Comparison of ENCODE assay signal across 8 cellular contexts in the genomic region with DNA sequence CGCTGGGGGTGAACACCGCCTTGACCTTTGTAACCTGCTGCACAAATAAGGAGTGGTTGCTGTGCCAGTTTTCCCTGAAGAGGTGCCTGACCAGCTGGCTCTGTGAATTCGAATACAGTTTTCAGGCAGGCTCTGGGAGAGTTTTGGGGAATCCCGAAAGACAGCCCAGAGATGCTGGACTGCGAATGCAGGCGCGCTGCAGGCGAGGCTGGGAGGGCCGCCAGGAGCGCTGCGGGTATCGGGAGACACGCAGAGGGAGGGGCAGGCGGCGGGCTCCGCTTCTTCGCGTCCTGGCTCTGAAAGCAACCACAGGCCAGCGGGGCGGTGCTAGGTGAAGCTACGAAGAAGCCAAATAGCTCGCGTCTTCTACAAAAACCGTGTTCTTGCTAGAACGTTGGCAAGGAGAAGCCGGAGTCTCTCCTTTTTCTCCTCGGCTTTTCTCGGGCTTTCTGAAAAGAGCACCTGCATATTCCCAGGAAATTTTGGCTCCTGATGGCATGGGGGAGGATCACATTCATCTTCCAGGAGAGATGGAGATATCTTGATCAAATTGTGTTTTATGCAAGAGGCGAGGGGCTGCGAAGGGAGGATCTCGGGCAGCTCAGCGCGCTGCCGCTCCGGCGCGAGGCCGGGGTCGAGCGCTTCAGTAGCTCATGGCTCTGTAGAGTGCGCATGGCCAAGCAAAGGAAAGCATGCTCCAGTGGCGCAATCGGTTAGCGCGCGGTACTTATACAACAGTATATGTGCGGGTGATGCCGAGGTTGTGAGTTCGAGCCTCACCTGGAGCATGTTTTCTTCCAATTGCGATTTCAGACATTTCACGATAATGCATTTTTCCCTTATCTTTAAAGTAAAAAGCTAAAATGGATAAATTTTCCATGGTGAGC.
DNase-seq lines count a peak whose midpoint lies in the region; ATAC-seq lines count a peak whose summit lies in the region.

No MANE protein-coding gene starts in this region.

- peak overlapping the region; percentile 80 for H3K27ac Mint-ChIP-seq in activated CD4-positive, alpha-beta T cell treated with anti-CD3 and anti-CD28 coated beads for 36 hours
- peak overlapping the region; percentile 92 for H3K27ac Mint-ChIP-seq in activated naive CD4-positive, alpha-beta T cell treated with anti-CD3 and anti-CD28 coated beads, Interleukin-2, amount 50 U/mL, for 24 hours

- H3K4me1 Mint-ChIP-seq in activated CD4-positive, alpha-beta T cell treated with anti-CD3 and anti-CD28 coated beads for 36 hours, result peaks cover 7% of the 10 kb centered on the region
- peaks cover 11% of the 10 kb centered on the region for H3K4me1 Mint-ChIP-seq in activated naive CD4-positive, alpha-beta T cell treated with anti-CD3 and anti-CD28 coated beads, Interleukin-2, amount 50 U/mL, for 24 hours

- ATAC-seq in activated CD4-positive, alpha-beta T cell treated with anti-CD3 and anti-CD28 coated beads for 36 hours, result peak; percentile 91
- no peak for ATAC-seq in HG02970 (IDR thresholded peaks at IDR 0.05; ENCODE audit: low FRiP score, unreplicated experiment)
- no peak for ATAC-seq in GM21367 (IDR thresholded peaks at IDR 0.05; ENCODE audit: unreplicated experiment)

- POLR2A ChIA-PET in activated CD4-positive, alpha-beta T cell treated with anti-CD3 and anti-CD28 coated beads for 36 hours (lab: Charles Lee), result interaction anchor here (0.6 kb wide), 1 partner anchor 141 kb away, joined by 3 read pairs; no protein-coding TSS in a partner anchor

- H3K4me3 ChIP-seq in iPS-11a (ENCODE audit: low read depth, low read length), result peak overlapping the region; percentile 82

- peak; percentile 83 for DNase-seq in activated CD4-positive, alpha-beta T cell treated with anti-CD3 and anti-CD28 coated beads for 36 hours
- DNase-seq in activated CD4-positive, alpha-beta T cell treated with anti-CD3 and anti-CD28 coated beads for 1 hour, result no peak
- DNase-seq in NCI-H2171 treated with DMSO at 0.1 percent for 48 hours (lab: John Stamatoyannopoulos, UW), result peak; percentile 69
- DNase-seq in stimulated activated CD4-positive, alpha-beta T cell treated with anti-CD3 and anti-CD28 coated beads, Interleukin-2, amount 100 ng/mL, for 48 hours, result peak; percentile 63 to 68

- peaks cover 2% of the 10 kb centered on the region for H3K9me3 Mint-ChIP-seq in activated CD4-positive, alpha-beta T cell treated with anti-CD3 and anti-CD28 coated beads for 36 hours (ENCODE audit: low read depth)
- H3K9me3 Mint-ChIP-seq in activated naive CD4-positive, alpha-beta T cell treated with anti-CD3 and anti-CD28 coated beads, Interleukin-2, amount 50 U/mL, for 24 hours, result no peaks in the 10 kb centered on the region

- H3K27me3 Mint-ChIP-seq in activated CD4-positive, alpha-beta T cell treated with anti-CD3 and anti-CD28 coated beads for 36 hours, result peaks cover 58% of the 10 kb centered on the region
- H3K27me3 Mint-ChIP-seq in activated naive CD4-positive, alpha-beta T cell treated with anti-CD3 and anti-CD28 coated beads, Interleukin-2, amount 50 U/mL, for 24 hours, result peaks cover 58% of the 10 kb centered on the region

- intact Hi-C loops in activated CD4-positive, alpha-beta T cell treated with anti-CD3 and anti-CD28 coated beads for 36 hours (cut with DNase I, micrococcal nuclease), result no loop called here

- peaks cover 3% of the 10 kb centered on the region for H3K36me3 Mint-ChIP-seq in activated CD4-positive, alpha-beta T cell treated with anti-CD3 and anti-CD28 coated beads for 36 hours (ENCODE audit: low read depth)
- H3K36me3 Mint-ChIP-seq in activated naive CD4-positive, alpha-beta T cell treated with anti-CD3 and anti-CD28 coated beads, Interleukin-2, amount 50 U/mL, for 24 hours, result no peaks in the 10 kb centered on the region

- CTCF ChIA-PET in activated CD4-positive, alpha-beta T cell treated with anti-CD3 and anti-CD28 coated beads for 36 hours (lab: Charles Lee), result interaction anchor here (0.5 to 1.2 kb wide), 4 partner anchors 12 to 492 kb away, joined by 3 to 4 read pairs (median 4); no protein-coding TSS in a partner anchor

- peak overlapping the region; percentile 85 for H3K4me3 Mint-ChIP-seq in activated CD4-positive, alpha-beta T cell treated with anti-CD3 and anti-CD28 coated beads for 36 hours
- H3K4me3 Mint-ChIP-seq in activated naive CD4-positive, alpha-beta T cell treated with anti-CD3 and anti-CD28 coated beads, Interleukin-2, amount 50 U/mL, for 24 hours, result peak overlapping the region; percentile 80
